Comparison of ENCODE assay signal across 27 cellular contexts in the genomic region with DNA sequence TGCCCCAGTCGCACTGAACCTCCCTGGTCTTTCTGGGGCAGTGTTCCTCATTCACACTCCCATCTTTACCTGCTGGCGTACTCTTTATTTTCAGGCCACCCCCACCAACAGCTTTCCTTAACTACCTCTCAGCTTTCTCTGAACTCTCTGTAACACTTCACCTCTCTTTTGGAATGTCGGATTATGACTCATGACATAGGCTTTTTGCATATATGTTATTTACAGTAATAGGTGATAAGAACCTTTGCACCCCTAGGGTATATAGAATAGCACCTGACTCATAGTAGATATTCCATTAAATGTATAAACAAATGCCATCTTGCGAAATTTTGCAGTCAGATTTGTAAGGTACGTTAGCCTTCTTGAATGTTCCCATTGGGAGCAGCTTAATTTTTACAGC. TPM values are rescaled to one million over a fixed set of nuclear protein-coding genes. Genes with fewer than 3 reads are reported as not detected.
DNase-seq lines count a peak whose midpoint lies in the region; ATAC-seq, FAIRE-seq and TF ChIP-seq lines count a peak whose summit lies in the region.
"Had no signal": no experiment of that assay in that cellular context is flagged by ENCODE, and none has a peak within 500 bp of the region (broad histone marks: within the 10 kb centered on the region; RNA-seq: fewer than 3 reads in every experiment).

No MANE protein-coding gene starts in this region.

- no peak for FAIRE-seq in bronchial epithelial cell (lab: Jason Lieb, UNC)
- FAIRE-seq in GM12892 (lab: Jason Lieb, UNC), result no peak
- FAIRE-seq: GM18507 had no signal

- peaks cover 7% of the 10 kb centered on the region; the same call in 1 of the 2 replicates for H3K9me3 ChIP-seq in Caco-2
- H3K9me3 ChIP-seq in upper lobe of left lung, result no peaks in the 10 kb centered on the region
- H3K9me3 ChIP-seq: SJSA1, suprapubic skin had no signal

- intact Hi-C loops in Caco-2 (cut with micrococcal nuclease; ENCODE audit: unreplicated experiment), result no loop called here

- H3K27me3 ChIP-seq in Caco-2 (replicated peaks; ENCODE audit: control insufficient read depth, insufficient read depth, low read length), result no peaks in the 10 kb centered on the region
- H3K27me3 ChIP-seq in bronchial epithelial cell (ENCODE audit: control insufficient read depth, insufficient read depth, low read length), result no peaks in the 10 kb centered on the region
- H3K27me3 ChIP-seq in upper lobe of left lung, result no peaks in the 10 kb centered on the region
- H3K27me3 ChIP-seq: suprapubic skin had no signal

- no peak overlapping the region for H3K27ac ChIP-seq in upper lobe of left lung
- H3K27ac ChIP-seq: HL-60, SJSA1, suprapubic skin, WERI-Rb-1 had no signal

- peak overlapping the region; percentile 63 for H3K27ac Mint-ChIP-seq in Caco-2 (ENCODE audit: unreplicated experiment)
- H3K27ac Mint-ChIP-seq: CD4-positive, alpha-beta T cell; HFFc6; naive thymus-derived CD8-positive, alpha-beta T cell had no signal

- ATAC-seq in HG03045 (IDR thresholded peaks at IDR 0.05; ENCODE audit: unreplicated experiment) (no peak), upper lobe of left lung (ENCODE audit: low FRiP score in 2 of 2) (no peak)
- ATAC-seq: naive thymus-derived CD8-positive, alpha-beta T cell; sciatic nerve had no signal

- H3K9me3 Mint-ChIP-seq in Caco-2 (ENCODE audit: unreplicated experiment), result no peaks in the 10 kb centered on the region
- H3K9me3 Mint-ChIP-seq: brain; CD4-positive, alpha-beta T cell; HFFc6; naive thymus-derived CD8-positive, alpha-beta T cell had no signal

- DNase-seq in Caco-2, result peak in 1 of 2 experiments; percentile 51
- peak; percentile 8 for DNase-seq in HuH-7.5 (ENCODE audit: low spot score)
- DNase-seq in bronchial epithelial cell (ENCODE audit: low read depth), result peak; percentile 99
- DNase-seq in left kidney (ENCODE audit: low read depth, low spot score), result peak; percentile 29
- no peak for DNase-seq in ecto neural progenitor cell (ENCODE audit: low spot score)
- DNase-seq in upper lobe of left lung, result no peak
- no peak for DNase-seq in GM12892 (ENCODE audit: insufficient read length)
- DNase-seq: activated CD4-positive, alpha-beta T cell treated with anti-CD3 and anti-CD28 coated beads, Interleukin-2, amount 50 U/mL, for 1 hour; activated CD8-positive, alpha-beta memory T cell treated with anti-CD3 and anti-CD28 coated beads, Interleukin-2, amount 50 U/mL, for 4 hours; CD4-positive, alpha-beta T cell; cortex of kidney; foreskin fibroblast; HFFc6; hypothalamus; mesenchymal stem cell; naive thymus-derived CD8-positive, alpha-beta T cell; NCI-H1694; NCI-H748 treated with DMSO at 0.1 percent for 48 hours; T-helper 2 cell; WERI-Rb-1 had no signal

- no peaks in the 10 kb centered on the region for H3K27me3 Mint-ChIP-seq in Caco-2 (ENCODE audit: insufficient read depth, unreplicated experiment)

- no peak for TF ChIP-seq EP300 in upper lobe of left lung (IDR thresholded peaks at IDR 0.05)

- CTCF ChIA-PET in Caco-2 (lab: Charles Lee), result interaction anchor here (0.6 kb wide), 1 partner anchor 18 kb away, joined by 4 read pairs; no protein-coding TSS in a partner anchor

- no TSS peak for BruUV-seq in Caco-2 (replicated peaks; lab: Mats Ljungman, UMichigan)

- no peaks in the 10 kb centered on the region for H3K36me3 ChIP-seq in Caco-2 (ENCODE audit: control insufficient read depth, insufficient read depth, low read length)
- H3K36me3 ChIP-seq in bronchial epithelial cell (ENCODE audit: control insufficient read depth, insufficient read depth, low read length), result no peaks in the 10 kb centered on the region
- H3K36me3 ChIP-seq in upper lobe of left lung, result no peaks in the 10 kb centered on the region
- H3K36me3 ChIP-seq: SJSA1, suprapubic skin, WERI-Rb-1 had no signal

- H3K4me3 ChIP-seq in Caco-2 (ENCODE audit: low read depth, low read length) (no peak overlapping the region), bronchial epithelial cell (ENCODE audit: low read depth, low read length) (no peak overlapping the region), upper lobe of left lung (no peak overlapping the region)
- H3K4me3 ChIP-seq: SJSA1, suprapubic skin had no signal

- POLR2A ChIA-PET in Caco-2 (lab: Charles Lee), result no interaction called here

- no peak for TF ChIP-seq CTCF in Caco-2 (IDR thresholded peaks at IDR 0.05; ENCODE audit: insufficient read depth in 1 of 2, low read depth in 1 of 2, low read length in 1 of 2, severe bottlenecking in 1 of 2, unreplicated experiment in 1 of 2)
- TF ChIP-seq CTCF in bronchial epithelial cell (IDR thresholded peaks at IDR 0.05; ENCODE audit: insufficient read depth, low read length, severe bottlenecking), result no peak
- no peak for TF ChIP-seq CTCF in upper lobe of left lung (IDR thresholded peaks at IDR 0.05)

- TF ChIP-seq POLR2A in upper lobe of left lung (IDR thresholded peaks at IDR 0.05), result no peak
- no peak for TF ChIP-seq POLR2A in GM12892 (IDR thresholded peaks at IDR 0.05; ENCODE audit: low read depth, low read length)

- no peaks in the 10 kb centered on the region for H3K36me3 Mint-ChIP-seq in Caco-2 (ENCODE audit: insufficient read depth, unreplicated experiment)
- H3K36me3 Mint-ChIP-seq: brain; naive thymus-derived CD8-positive, alpha-beta T cell had no signal

- H3K4me1 ChIP-seq in Caco-2 (peaks cover 32% of the 10 kb centered on the region), upper lobe of left lung (no peaks in the 10 kb centered on the region)
- H3K4me1 ChIP-seq: SJSA1, suprapubic skin had no signal

- H3K4me1 Mint-ChIP-seq in Caco-2 (ENCODE audit: low read depth, unreplicated experiment), result peaks cover 24% of the 10 kb centered on the region
- H3K4me1 Mint-ChIP-seq: brain had no signal

- 89 to 90% methylated on average over 5 of the region's 5 CpGs for WGBS in upper lobe of left lung, 2 donors

- H3K4me3 Mint-ChIP-seq in Caco-2 (ENCODE audit: unreplicated experiment), result no peak overlapping the region
- H3K4me3 Mint-ChIP-seq: brain; CD4-positive, alpha-beta T cell; HFFc6; naive thymus-derived CD8-positive, alpha-beta T cell had no signal

RNA-seq across cellular contexts. Expression of gene MIER3, which starts 52.9 kb away (rescaled TPM):
- 52.7 and 54.0 TPM in 2 replicates for total RNA-seq in Caco-2 (2022)
- 18.2 and 32.9 TPM in 2 replicates for total RNA-seq in bronchial epithelial cell
- total RNA-seq in upper lobe of left lung, result 10 to 100 TPM; 11.3 to 20.5 (median 12.6) TPM
- 4.3 TPM for polyA plus RNA-seq in GM12892 (2012; ENCODE audit: missing spikeins)

Comparison
In these comparisons a context has a peak if more than half of its experiments do, and no peak if none do; other contexts are left out.
1. DNase-seq: peak in HuH-7.5 (single experiment), bronchial epithelial cell (single experiment) and left kidney (single experiment); none in ecto neural progenitor cell (single experiment), upper lobe of left lung (0 of 2) and GM12892 (single experiment).